8 cellular contexts compared by ENCODE assay signal in genomic region chr12:52280796-52281560, GRCh38. TPM values are rescaled to one million over a fixed set of nuclear protein-coding genes. Genes with fewer than 3 reads are reported as not detected.
A peak's percentile ranks its signal among the peaks of the same experiment; 100 is the strongest.
DNase-seq lines count a peak whose midpoint lies in the region; ATAC-seq and TF ChIP-seq lines count a peak whose summit lies in the region.

No MANE protein-coding gene starts in this region.

- POLR2A ChIA-PET in naive thymus-derived CD8-positive, alpha-beta T cell (lab: Charles Lee): no interaction called here

- H3K4me1 ChIP-seq in breast epithelium: peaks cover 12 to 14% of the 10 kb centered on the region in 2 donors
- H3K4me1 ChIP-seq in GM23338 (ENCODE audit: insufficient read depth): no peaks in the 10 kb centered on the region; the same call in 1 of the 2 replicates

- H3K27ac Mint-ChIP-seq in type B pancreatic cell (peak overlapping the region; percentile 91), GM23338 (no peak overlapping the region)
- peak overlapping the region in 1 of 10 donors; percentile 5 for H3K27ac Mint-ChIP-seq in naive thymus-derived CD8-positive, alpha-beta T cell

- H3K36me3 ChIP-seq in breast epithelium: no peaks in the 10 kb centered on the region
- H3K36me3 ChIP-seq in GM23338 (ENCODE audit: insufficient read depth): no peaks in the 10 kb centered on the region

- H3F3A ChIP-seq in GM23338 (replicated peaks; ENCODE audit: low read depth): no peaks in the 10 kb centered on the region

- no peak for TF ChIP-seq POLR2A in breast epithelium (IDR thresholded peaks at IDR 0.05)

- 0 out of 2 replicates have a peak, but pooled peaks cover 3% of the 10 kb centered on the region for H3K9me2 ChIP-seq in GM23338 (ENCODE audit: insufficient read depth)

- TF ChIP-seq CTCF in breast epithelium (IDR thresholded peaks at IDR 0.05) (no peak), type B pancreatic cell (conservative IDR thresholded peaks at IDR 0.05) (no peak), GM23338 (conservative IDR thresholded peaks at IDR 0.05; ENCODE audit: low read depth in 2 of 2) (no peak)

- no peaks in the 10 kb centered on the region for H3K36me3 Mint-ChIP-seq in type B pancreatic cell
- no peaks in the 10 kb centered on the region for H3K36me3 Mint-ChIP-seq in GM23338 (ENCODE audit: low read depth)
- H3K36me3 Mint-ChIP-seq in naive thymus-derived CD8-positive, alpha-beta T cell: no peaks in the 10 kb centered on the region

- H3K27ac ChIP-seq in breast epithelium (peak overlapping the region; percentile 96), GM23338 (ENCODE audit: low read depth) (no peak overlapping the region)

- H3K4me3 ChIP-seq in breast epithelium: peak overlapping the region in 1 of 3 donors; percentile 23
- H3K4me3 ChIP-seq in GM23338: no peak overlapping the region

- ATAC-seq in GM23338 (no peak), HG02884 (IDR thresholded peaks at IDR 0.05; ENCODE audit: unreplicated experiment) (no peak)
- no peak for ATAC-seq in naive thymus-derived CD8-positive, alpha-beta T cell

- DNase-seq in HT-29 (ENCODE audit: low spot score) (peak; percentile 98), breast epithelium (ENCODE audit: low spot score in 2 of 2) (peak; percentile 85 to 97), left kidney (ENCODE audit: low read depth, low spot score) (peak; percentile 21), type B pancreatic cell (ENCODE audit: extremely low spot score, unreplicated experiment) (peak; percentile 60), superior temporal gyrus (ENCODE audit: extremely low spot score) (no peak), GM23338 (ENCODE audit: low spot score) (no peak)
- no peak for DNase-seq in naive thymus-derived CD8-positive, alpha-beta T cell

- H3K9me3 Mint-ChIP-seq in type B pancreatic cell: no peaks in the 10 kb centered on the region
- no peaks in the 10 kb centered on the region for H3K9me3 Mint-ChIP-seq in GM23338
- H3K9me3 Mint-ChIP-seq in naive thymus-derived CD8-positive, alpha-beta T cell: no peaks in the 10 kb centered on the region

- no peak overlapping the region for H3K4me2 ChIP-seq in GM23338

- peaks cover 22% of the 10 kb centered on the region for H3K4me1 Mint-ChIP-seq in type B pancreatic cell (ENCODE audit: unreplicated experiment)
- H3K4me1 Mint-ChIP-seq in GM23338: no peaks in the 10 kb centered on the region
- peaks cover 4 to 13% (median 8%) of the 10 kb centered on the region in 4 donors for H3K4me1 Mint-ChIP-seq in naive thymus-derived CD8-positive, alpha-beta T cell

- H3K27me3 ChIP-seq in breast epithelium (no peaks in the 10 kb centered on the region), GM23338 (ENCODE audit: insufficient read depth) (peaks cover 11% of the 10 kb centered on the region)

- no peaks in the 10 kb centered on the region for H3K79me2 ChIP-seq in GM23338 (replicated peaks; ENCODE audit: insufficient read depth)

- H2AFZ ChIP-seq in GM23338: no peak overlapping the region

- no peaks in the 10 kb centered on the region for H3K9me3 ChIP-seq in breast epithelium

- intact Hi-C loops in breast epithelium (cut with DNase I; ENCODE audit: low total_unique reads): loop anchor here (10.0 kb wide), 1 partner anchor 1104 kb away; the partner anchor contains the start of gene SP1

- no peaks in the 10 kb centered on the region for H4K20me1 ChIP-seq in GM23338 (replicated peaks; ENCODE audit: insufficient read depth)

- no peak overlapping the region for H3K4me3 Mint-ChIP-seq in type B pancreatic cell
- no peak overlapping the region for H3K4me3 Mint-ChIP-seq in GM23338
- no peak overlapping the region for H3K4me3 Mint-ChIP-seq in naive thymus-derived CD8-positive, alpha-beta T cell

- H3K27me3 Mint-ChIP-seq in type B pancreatic cell: peaks cover 26% of the 10 kb centered on the region
- peaks cover 11% of the 10 kb centered on the region for H3K27me3 Mint-ChIP-seq in GM23338 (ENCODE audit: insufficient read depth, low read depth, poor library complexity)
- peaks cover 18 to 34% (median 29%) of the 10 kb centered on the region in 5 donors for H3K27me3 Mint-ChIP-seq in naive thymus-derived CD8-positive, alpha-beta T cell

TF ChIP-seq in GM23338, 12 proteins besides CTCF, POLR2A, EP300 and RAD21:
- TF ChIP-seq CREB1 (CRISPR knock-in tag; IDR thresholded peaks at IDR 0.05; ENCODE audit: low read depth): no peak
- TF ChIP-seq REST (IDR thresholded peaks at IDR 0.05; ENCODE audit: unreplicated experiment): no peak

RNA-seq across cellular contexts. Expression of gene KRT86, which starts 6.5 kb away (rescaled TPM):
- total RNA-seq in HT-29 (2014; rRNA removed; shearing (Covaris generic)): 0.13 and 0.81 TPM in 2 replicates
- total RNA-seq in breast epithelium: 1 to 10 TPM in 1 of 3 donors, under 1 TPM in 1, not detected in 1; 0.66 to 2.2 TPM
- 0.14 TPM in 1 of 2 replicates, not detected in the other for total RNA-seq in type B pancreatic cell (ENCODE audit: low replicate concordance)
- not detected in 2 replicates for total RNA-seq in GM23338 (2014; rRNA removed; shearing (Covaris generic))
- polyA plus RNA-seq in GM23338 (2016; fragmentation: Nextera tagmentation; extraction: Ambion mirVana): 0.16 and 0.30 TPM in 2 replicates
- not detected for total RNA-seq in naive thymus-derived CD8-positive, alpha-beta T cell
- not detected for polyA plus RNA-seq in naive thymus-derived CD8-positive, alpha-beta T cell

RNA-seq across cellular contexts. Expression of gene KRT81, which starts 10.4 kb away (rescaled TPM):
- total RNA-seq in HT-29 (2014; rRNA removed; shearing (Covaris generic)): 0.21 TPM in 1 of 2 replicates, not detected in the other
- 10 to 100 TPM in 1 of 3 donors, 1 to 10 TPM in 1, not detected in 1; 3.6 to 29.9 TPM for total RNA-seq in breast epithelium
- total RNA-seq in type B pancreatic cell (ENCODE audit: low replicate concordance): 0.31 TPM in 2 replicates
- total RNA-seq in GM23338 (2014; rRNA removed; shearing (Covaris generic)): not detected in 2 replicates
- not detected in 2 replicates for polyA plus RNA-seq in GM23338 (2016; fragmentation: Nextera tagmentation; extraction: Ambion mirVana)
- total RNA-seq in naive thymus-derived CD8-positive, alpha-beta T cell: not detected
- not detected for polyA plus RNA-seq in naive thymus-derived CD8-positive, alpha-beta T cell

RNA-seq across cellular contexts. Expression of gene KRT83, which starts 40.2 kb away (rescaled TPM):
- 0.10 and 0.94 TPM in 2 replicates for total RNA-seq in HT-29 (2014; rRNA removed; shearing (Covaris generic))
- total RNA-seq in breast epithelium (under 1 TPM in 2 of 3 donors, not detected in 1; 0.33 to 0.59 TPM), type B pancreatic cell (ENCODE audit: low replicate concordance) (not detected in 2 replicates)
- total RNA-seq in GM23338 (2014; rRNA removed; shearing (Covaris generic)): not detected in 2 replicates
- not detected in 2 replicates for polyA plus RNA-seq in GM23338 (2016; fragmentation: Nextera tagmentation; extraction: Ambion mirVana)
- total RNA-seq in naive thymus-derived CD8-positive, alpha-beta T cell: not detected
- polyA plus RNA-seq in naive thymus-derived CD8-positive, alpha-beta T cell: not detected

RNA-seq across cellular contexts. Expression of gene KRT7, which starts 47.9 kb away (rescaled TPM):
- total RNA-seq in HT-29 (2014; rRNA removed; shearing (Covaris generic)): 3.8 and 11.9 TPM in 2 replicates
- total RNA-seq in breast epithelium (1,000 to 10,000 TPM in 1 of 3 donors, 100 to 1,000 TPM in 1, 1 to 10 TPM in 1; 4.2 to 1,051 (median 358) TPM), type B pancreatic cell (ENCODE audit: low replicate concordance) (125 and 293 TPM in 2 replicates)
- total RNA-seq in GM23338 (2014; rRNA removed; shearing (Covaris generic)): 9.4 and 11.7 TPM in 2 replicates
- 6.5 and 16.4 TPM in 2 replicates for polyA plus RNA-seq in GM23338 (2016; fragmentation: Nextera tagmentation; extraction: Ambion mirVana)
- total RNA-seq in naive thymus-derived CD8-positive, alpha-beta T cell: not detected
- polyA plus RNA-seq in naive thymus-derived CD8-positive, alpha-beta T cell: not detected

Comparison
In these comparisons a context has a peak if more than half of its experiments do, and no peak if none do; other contexts are left out.
1. DNase-seq: peak in HT-29 (single experiment), breast epithelium (2 of 2), left kidney (single experiment) and type B pancreatic cell (single experiment); none in superior temporal gyrus (single experiment), GM23338 (single experiment) and naive thymus-derived CD8-positive, alpha-beta T cell (0 of 10).